6 cellular contexts compared by ENCODE assay signal in the genomic region with DNA sequence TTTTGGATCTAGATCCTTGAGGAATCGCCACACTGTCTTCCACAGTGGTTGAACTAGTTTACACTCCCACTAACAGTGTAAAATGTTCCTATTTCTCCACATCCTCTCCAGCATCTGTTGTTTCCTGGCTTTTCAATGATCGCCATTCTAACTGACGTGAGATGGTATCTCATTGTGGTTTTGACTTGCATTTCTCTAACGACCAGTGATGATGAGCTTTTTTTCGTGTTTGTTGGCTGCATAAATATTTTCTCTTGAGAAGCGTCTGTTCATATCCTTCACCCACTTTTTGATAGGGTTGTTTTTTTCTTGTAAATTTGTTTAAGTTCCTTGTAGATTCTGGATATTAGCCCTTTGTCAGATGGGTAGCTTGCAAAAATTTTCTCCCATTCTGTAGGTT. TPM values are rescaled to one million over a fixed set of nuclear protein-coding genes. Genes with fewer than 3 reads are reported as not detected.
"Had no signal": no experiment of that assay in that cellular context is flagged by ENCODE, and none has a peak within 500 bp of the region (broad histone marks: within the 10 kb centered on the region; RNA-seq: fewer than 3 reads in every experiment).

No MANE protein-coding gene starts in this region.

RNA-seq across cellular contexts. Expression of gene TEKT1, which starts 14.6 kb away (rescaled TPM):
- total RNA-seq: LHCN-M2, M059J, Right ventricle myocardium inferior, RPMI7951, SJCRH30, SK-MEL-5 had no signal
